ENCODE assay signal across 27 cellular contexts in genomic region chr14:73133795-73134194, GRCh38. TPM values are rescaled to one million over a fixed set of nuclear protein-coding genes. Genes with fewer than 3 reads are reported as not detected.
DNase-seq lines count a peak whose midpoint lies in the region; ATAC-seq, FAIRE-seq and TF ChIP-seq lines count a peak whose summit lies in the region.
"Had no signal": no experiment of that assay in that cellular context is flagged by ENCODE, and none has a peak within 500 bp of the region (broad histone marks: within the 10 kb centered on the region; RNA-seq: fewer than 3 reads in every experiment).

No MANE protein-coding gene starts in this region.

- intact Hi-C loops in K562 (cut with micrococcal nuclease), result no loop called here

- TF ChIP-seq EP300 in K562 (IDR thresholded peaks at IDR 0.05; ENCODE audit: low read length), result no peak

- TF ChIP-seq RAD21 in K562 (CRISPR knock-in tag; conservative IDR thresholded peaks at IDR 0.05 in 1 of 2, IDR thresholded peaks at IDR 0.05 in 1 of 2), result no peak

- no peak overlapping the region for H3K4me3 ChIP-seq in HUES6 (ENCODE audit: low read depth, low read length)
- no peak overlapping the region for H3K4me3 ChIP-seq in K562

- no peak overlapping the region for H3K4me2 ChIP-seq in K562 (ENCODE audit: insufficient read depth, low read length)

- no peaks in the 10 kb centered on the region for H3K27me3 ChIP-seq in HUES6 (ENCODE audit: control insufficient read depth, insufficient read depth, low read length)
- no peaks in the 10 kb centered on the region for H3K27me3 ChIP-seq in K562 (ENCODE audit: control insufficient read depth in 2 of 2, insufficient read depth in 2 of 2, low read length in 2 of 2)

- FAIRE-seq in K562 (lab: Jason Lieb, UNC), result no peak
- FAIRE-seq: G401.6, H1, HepG2 had no signal

- H3K4me1 ChIP-seq in HUES6 (ENCODE audit: control insufficient read depth, insufficient read depth, low read length) (peaks cover 5% of the 10 kb centered on the region), K562 (replicated peaks in 1 of 2; ENCODE audit: control insufficient read depth in 2 of 2, insufficient read depth in 2 of 2, low read length in 2 of 2) (peaks cover 0 to 16% of the 10 kb centered on the region in 2 experiments; a peak in 3 of 5 replicates)

- WGBS in K562 (ENCODE audit: insufficient coverage, low coverage, missing lambda C conversion rate), result 79% methylated on average over 3 of the region's 3 CpGs

- TF ChIP-seq CTCF in K562 (IDR thresholded peaks at IDR 0.05 in 2 of 3, conservative IDR thresholded peaks at IDR 0.05 in 1 of 3; ENCODE audit: insufficient read depth in 2 of 3, low read depth in 1 of 3, low read length in 3 of 3), result no peak
- no peak for TF ChIP-seq CTCF in nephron (IDR thresholded peaks at IDR 0.05; ENCODE audit: unreplicated experiment in 3 of 3)

- ATAC-seq in K562, result no peak
- no peak for ATAC-seq in stimulated activated naive CD8-positive, alpha-beta T cell treated with anti-CD3 and anti-CD28 coated beads, Interleukin-15, Interleukin-2, amounts not matched to agents 100 U/mL and 50 U/mL, for 24 hours
- ATAC-seq: CD8-positive, alpha-beta T cell; HCT116; HepG2; Panc1 had no signal

- H3K9me3 ChIP-seq in HUES6 (ENCODE audit: control insufficient read depth, insufficient read depth, low read depth, low read length) (peaks cover 6% of the 10 kb centered on the region), K562 (replicated peaks; ENCODE audit: control insufficient read depth, insufficient read depth, low read depth, low read length) (no peaks in the 10 kb centered on the region)

- no peak overlapping the region for H2AFZ ChIP-seq in K562 (ENCODE audit: low read depth, low read length)

- CTCF ChIA-PET in K562 (lab: Yijun Ruan, JAX; ENCODE audit: low intra/inter-chr PET ratio), result no interaction called here

- H3K4me3 Mint-ChIP-seq in nephron, result peak overlapping the region in 2 of 3 experiments; percentile 46 to 71
- H3K4me3 Mint-ChIP-seq: B cell; CD8-positive, alpha-beta T cell had no signal

- no peak for TF ChIP-seq POLR2A in K562 (conservative IDR thresholded peaks at IDR 0.05)

- H3K79me2 ChIP-seq in K562 (ENCODE audit: control insufficient read depth, insufficient read depth, low read length), result peaks cover 18% of the 10 kb centered on the region

- in situ Hi-C loops in K562 (cut with MboI), result no loop called here

- POLR2A ChIA-PET in K562 (lab: Yijun Ruan, JAX), result no interaction called here

- no TSS peak for BruUV-seq in K562 (replicated peaks; lab: Mats Ljungman, UMichigan)

- H3K27ac ChIP-seq in HUES6 (ENCODE audit: low read depth, low read length) (peak overlapping the region; percentile 58; the same call in 1 of the 2 replicates), K562 (ENCODE audit: extremely low read depth, low read depth, low read length) (no peak overlapping the region)
- H3K27ac ChIP-seq: 22Rv1, C4-2B, RWPE1 had no signal

- no peak overlapping the region for H3K27ac Mint-ChIP-seq in nephron
- H3K27ac Mint-ChIP-seq: B cell; CD8-positive, alpha-beta T cell had no signal

- peak; percentile 25 for DNase-seq in DMS 273 (lab: John Stamatoyannopoulos, UW; ENCODE audit: unreplicated experiment)
- no peak for DNase-seq in DMS 273 treated with DMSO at 0.1 percent for 48 hours (lab: John Stamatoyannopoulos, UW)
- no peak for DNase-seq in K562 (ENCODE audit: extremely low read depth in 1 of 4, low spot score in 3 of 4)
- no peak for DNase-seq in NCI-H2029 (lab: John Stamatoyannopoulos, UW)
- DNase-seq in NK-92 treated with Interleukin-12 subunit alpha and Interleukin-12 subunit beta, amount 100 ng/mL, for 24 hours (lab: John Stamatoyannopoulos, UW), result no peak
- DNase-seq in stimulated activated naive CD8-positive, alpha-beta T cell treated with anti-CD3 and anti-CD28 coated beads, Interleukin-15, Interleukin-2, amounts not matched to agents 100 U/mL and 50 U/mL, for 24 hours, result no peak
- DNase-seq: CD8-positive, alpha-beta T cell; DMS153; Kasumi-1; NCI-H1105 treated with DMSO at 0.1 percent for 48 hours; NCI-H146; NCI-H1930; NCI-H446; NCI-H524 treated with DMSO at 0.1 percent for 48 hours; NCI-H774; SHP77 had no signal

- H3K9ac ChIP-seq in HUES6 (ENCODE audit: low read length) (no peak overlapping the region), K562 (ENCODE audit: insufficient read depth in 1 of 2, low read depth in 2 of 2, low read length in 2 of 2) (no peak overlapping the region)

- H3K27me3 Mint-ChIP-seq in nephron (ENCODE audit: low read depth), result no peaks in the 10 kb centered on the region
- H3K27me3 Mint-ChIP-seq: B cell had no signal

- H3K9me1 ChIP-seq in K562 (ENCODE audit: control insufficient read depth, insufficient read depth, low read length), result no peaks in the 10 kb centered on the region

- no peaks in the 10 kb centered on the region for H4K20me1 ChIP-seq in K562 (replicated peaks; ENCODE audit: control insufficient read depth, insufficient read depth, low read length)

- H3K4me1 Mint-ChIP-seq in nephron, result peaks cover 9% of the 10 kb centered on the region

- H3K36me3 Mint-ChIP-seq in nephron (ENCODE audit: low read depth), result peaks cover 7% of the 10 kb centered on the region

- H3K9me3 Mint-ChIP-seq in nephron, result peaks cover 10% of the 10 kb centered on the region

- H3K36me3 ChIP-seq in HUES6 (ENCODE audit: control insufficient read depth, insufficient read depth, low read length), result peaks cover 4% of the 10 kb centered on the region; the same call in 1 of the 2 replicates
- H3K36me3 ChIP-seq in K562 (ENCODE audit: control insufficient read depth, insufficient read depth, low read length), result no peaks in the 10 kb centered on the region

TF ChIP-seq in K562, 482 proteins besides CTCF, POLR2A, EP300 and RAD21 (continues in another document):
- TF ChIP-seq RFX1 (IDR thresholded peaks at IDR 0.05), result no peak
- no peak for TF ChIP-seq MLLT1 (IDR thresholded peaks at IDR 0.05)
- peak in 1 of 2 experiments; percentile 67; a peak in 1 of 3 replicates for TF ChIP-seq CBX3 (IDR thresholded peaks at IDR 0.05; ENCODE audit: borderline replicate concordance in 1 of 2, low read length in 2 of 2)
- TF ChIP-seq ZNF143 (CRISPR knock-in tag; IDR thresholded peaks at IDR 0.05), result no peak
- no peak for TF ChIP-seq C11orf30 (IDR thresholded peaks at IDR 0.05; ENCODE audit: low read depth)
- TF ChIP-seq ETV1 (tag; conservative IDR thresholded peaks at IDR 0.05; ENCODE audit: low read depth), result peak; percentile 64
- TF ChIP-seq ZNF165 (CRISPR knock-in tag; IDR thresholded peaks at IDR 0.05; ENCODE audit: borderline replicate concordance), result no peak
- no peak for TF ChIP-seq ATF4 (CRISPR knock-in tag; IDR thresholded peaks at IDR 0.05)
- TF ChIP-seq SPI1 (IDR thresholded peaks at IDR 0.05; ENCODE audit: borderline replicate concordance, low read depth, low read length), result no peak

RNA-seq across cellular contexts. Expression of gene PSEN1, which starts 2.5 kb away (rescaled TPM):
- total RNA-seq in K562 (2011; cell fraction: chromatin; rRNA removed; ENCODE audit: low replicate concordance), result 48.7 and 55.9 TPM in 2 replicates
- total RNA-seq in K562 (2011; cell fraction: nucleolus; rRNA removed), result 20.5 and 23.4 TPM in 2 replicates
- total RNA-seq in K562 (2011; cell fraction: nucleoplasm; rRNA removed), result 33.9 and 51.6 TPM in 2 replicates
- total RNA-seq in K562 (2014; rRNA removed), result 15.0 and 15.3 TPM in 2 replicates
- 14.3 and 16.2 TPM in 2 replicates for total RNA-seq in K562 (2014; rRNA removed; fragmentation: Illumina TruSeq; extraction: Trizol)
- total RNA-seq in K562 (2015; rRNA removed; fragmentation: Illumina TruSeq; extraction: Trizol), result 14.6 and 14.8 TPM in 2 replicates
- total RNA-seq in K562 (2021), result 18.7 and 22.2 TPM in 2 replicates
- polyA plus RNA-seq in K562 (2011; rRNA removed), result 9.9 and 10.8 TPM in 2 replicates
- 7.7 and 12.8 TPM in 2 replicates for polyA plus RNA-seq in K562 (2011; cell fraction: cytosol; rRNA removed)
- 9.9 and 10.5 TPM in 2 replicates for polyA plus RNA-seq in K562 (2011; cell fraction: nucleus; rRNA removed)
- 16.5 and 23.1 TPM in 2 replicates for polyA plus RNA-seq in K562 (2012)
- polyA plus RNA-seq in K562 (2014; fragmentation: Illumina TruSeq; extraction: Trizol), result 20.1 and 25.2 TPM in 2 replicates
- 10 to 100 TPM in 1 of 2 experiments, 1 to 10 TPM in 1; 6.5 to 13.7 TPM for polyA plus RNA-seq in K562 (2014; fragmentation: Nextera tagmentation; extraction: Ambion mirVana)
- 12.7 and 13.9 TPM in 2 replicates for polyA plus RNA-seq in K562 (2014; rRNA removed)
- 32.1 and 45.4 TPM in 2 replicates for polyA minus RNA-seq in K562 (2011; rRNA and poly(A)+ RNA removed)
- polyA minus RNA-seq in K562 (2011; cell fraction: cytosol; rRNA and poly(A)+ RNA removed), result 10.2 and 15.7 TPM in 2 replicates
- polyA minus RNA-seq in K562 (2011; cell fraction: nucleus; rRNA and poly(A)+ RNA removed), result 7.9 and 15.7 TPM in 2 replicates
